22 cellular contexts compared by ENCODE assay signal in the genomic region with DNA sequence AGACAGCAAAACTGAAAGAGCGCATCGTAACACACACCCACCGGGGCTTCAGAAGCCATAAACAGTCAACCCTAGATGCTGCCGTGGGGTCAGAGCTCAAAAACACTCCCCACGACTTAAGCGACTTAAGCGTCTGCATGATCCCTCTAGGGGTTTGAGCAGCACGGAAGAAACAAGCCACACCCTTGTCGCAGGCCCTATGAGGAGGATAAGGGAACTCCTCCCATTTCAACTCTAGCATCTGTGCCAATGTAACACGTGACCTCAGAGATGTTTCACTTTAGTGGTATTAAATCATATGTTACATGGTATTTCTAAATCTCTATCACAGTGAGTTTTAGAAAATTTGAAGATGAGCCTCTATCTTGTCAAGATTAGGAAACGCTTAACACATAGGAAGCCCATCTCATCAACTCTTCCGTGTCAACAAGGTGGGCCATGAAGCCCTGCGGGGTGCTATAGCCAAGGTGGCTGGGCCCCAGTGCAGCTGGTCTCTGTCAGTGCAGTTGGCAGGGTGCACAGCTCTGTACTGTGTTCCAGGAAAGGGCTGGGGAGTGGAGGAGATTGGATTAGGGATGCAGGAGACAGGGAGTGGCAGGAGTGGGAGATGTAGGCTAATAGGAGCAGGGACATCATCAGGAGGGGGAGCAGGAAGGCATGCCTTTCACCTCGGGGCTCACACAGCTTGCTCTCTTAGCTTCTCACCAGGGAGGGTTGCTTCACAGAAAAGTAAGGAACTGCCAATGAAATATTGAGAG. TPM values are rescaled to one million over a fixed set of nuclear protein-coding genes. Genes with fewer than 3 reads are reported as not detected.
A peak's percentile ranks its signal among the peaks of the same experiment; 100 is the strongest.
DNase-seq lines count a peak whose midpoint lies in the region; ATAC-seq and TF ChIP-seq lines count a peak whose summit lies in the region.
"Had no signal": no experiment of that assay in that cellular context is flagged by ENCODE, and none has a peak within 500 bp of the region (broad histone marks: within the 10 kb centered on the region; RNA-seq: fewer than 3 reads in every experiment).

No MANE protein-coding gene starts in this region.

- H3K36me3 ChIP-seq in heart left ventricle = no peaks in the 10 kb centered on the region
- no peaks in the 10 kb centered on the region for H3K36me3 ChIP-seq in WERI-Rb-1
- H3K36me3 ChIP-seq in urinary bladder (ENCODE audit: insufficient read depth) = no peaks in the 10 kb centered on the region
- no peaks in the 10 kb centered on the region for H3K36me3 ChIP-seq in mucosa of descending colon (ENCODE audit: low read depth)
- H3K36me3 ChIP-seq: colonic mucosa had no signal

- BruUV-seq in Calu3 (replicated peaks; lab: Mats Ljungman, UMichigan) = no TSS peak

- H3K4me1 Mint-ChIP-seq in Calu3 (ENCODE audit: low read depth, unreplicated experiment) = no peaks in the 10 kb centered on the region
- H3K4me1 Mint-ChIP-seq: CD4-positive, CD25-positive, alpha-beta regulatory T cell; mesothelial cell of epicardium had no signal

- DNase-seq in heart left ventricle (peak in 1 of 5 donors; percentile 28), cardiac septum (ENCODE audit: low spot score) (no peak), WERI-Rb-1 (peak; percentile 25), foreskin keratinocyte (peak in 1 of 2 donors; percentile 1), mucosa of descending colon (no peak), occipital lobe (lab: John Stamatoyannopoulos, UW) (no peak), Calu3 (no peak)
- DNase-seq: activated CD4-positive, alpha-beta T cell treated with anti-CD3 and anti-CD28 coated beads for 48 hours; activated gamma-delta T cell treated with Interleukin-2 at 50 U/mL for 16 hours; aorta; CD4-positive, CD25-positive, alpha-beta regulatory T cell; colonic mucosa; DND-41; HCEC 1CT; kidney; NCI-H1417; NCI-H226; substantia nigra had no signal

- H3K4me1 ChIP-seq in heart left ventricle (no peaks in the 10 kb centered on the region), foreskin keratinocyte (no peaks in the 10 kb centered on the region), urinary bladder (ENCODE audit: insufficient read depth) (no peaks in the 10 kb centered on the region), mucosa of descending colon (ENCODE audit: low read depth) (no peaks in the 10 kb centered on the region)
- H3K4me1 ChIP-seq: colonic mucosa had no signal

- intact Hi-C loops in heart left ventricle (cut with DNase I) (no loop called here), cardiac septum (cut with DNase I) (no loop called here), mucosa of descending colon (cut with DNase I, micrococcal nuclease) (no loop called here), Calu3 (cut with micrococcal nuclease; ENCODE audit: unreplicated experiment) (no loop called here)

- peaks cover 0 to 3% (median 0%) of the 10 kb centered on the region in 9 donors for H3K27me3 ChIP-seq in heart left ventricle
- no peaks in the 10 kb centered on the region for H3K27me3 ChIP-seq in WERI-Rb-1 (ENCODE audit: insufficient read depth, low read depth, severe bottlenecking)
- H3K27me3 ChIP-seq in foreskin keratinocyte = peaks cover 9% of the 10 kb centered on the region
- H3K27me3 ChIP-seq: colonic mucosa, hepatocyte had no signal

- WGBS in heart left ventricle, 4 donors = 56 to 67% (median 65%) methylated on average over 14 of the region's 14 CpGs
- 48% methylated on average over 14 of the region's 14 CpGs for WGBS in urinary bladder

- no peak overlapping the region for H3K27ac Mint-ChIP-seq in Calu3 (ENCODE audit: unreplicated experiment)
- H3K27ac Mint-ChIP-seq: mesothelial cell of epicardium had no signal

- no peak overlapping the region for H3K27ac ChIP-seq in heart left ventricle
- no peak overlapping the region for H3K27ac ChIP-seq in WERI-Rb-1
- H3K27ac ChIP-seq in foreskin keratinocyte = no peak overlapping the region
- no peak overlapping the region for H3K27ac ChIP-seq in urinary bladder (ENCODE audit: low read depth)
- H3K27ac ChIP-seq: colonic mucosa, hepatocyte, KMS-11 had no signal

- H3K9me3 Mint-ChIP-seq in Calu3 (ENCODE audit: low read depth, unreplicated experiment) = no peaks in the 10 kb centered on the region
- H3K9me3 Mint-ChIP-seq: mesothelial cell of epicardium had no signal

- no peak overlapping the region for H3K4me3 Mint-ChIP-seq in Calu3 (ENCODE audit: low read depth, unreplicated experiment)
- H3K4me3 Mint-ChIP-seq: mesothelial cell of epicardium had no signal

- ATAC-seq in heart left ventricle (peak in 1 of 4 donors; percentile 20), foreskin keratinocyte (peak; percentile 73), mucosa of descending colon (no peak)

- H3K27me3 Mint-ChIP-seq in Calu3 (ENCODE audit: unreplicated experiment) = no peaks in the 10 kb centered on the region

- CTCF ChIA-PET in Calu3 (lab: Charles Lee) = no interaction called here

- H3K4me3 ChIP-seq in heart left ventricle = peak overlapping the region in 8 of 12 donors; percentile 25 to 42 (median 32)
- H3K4me3 ChIP-seq in WERI-Rb-1 (ENCODE audit: low read depth, low read length) = no peak overlapping the region
- peak overlapping the region; percentile 14 for H3K4me3 ChIP-seq in urinary bladder (ENCODE audit: low read depth, low read length)
- no peak overlapping the region for H3K4me3 ChIP-seq in mucosa of descending colon
- H3K4me3 ChIP-seq: colonic mucosa, hepatocyte had no signal

- TF ChIP-seq CTCF in heart left ventricle (IDR thresholded peaks at IDR 0.05) = no peak
- no peak for TF ChIP-seq CTCF in WERI-Rb-1 (IDR thresholded peaks at IDR 0.05; ENCODE audit: low read depth, low read length)
- TF ChIP-seq CTCF in foreskin keratinocyte (conservative IDR thresholded peaks at IDR 0.05) = no peak
- no peak for TF ChIP-seq CTCF in mucosa of descending colon (IDR thresholded peaks at IDR 0.05)
- no peak for TF ChIP-seq CTCF in Calu3 (IDR thresholded peaks at IDR 0.05; ENCODE audit: unreplicated experiment)

- no peaks in the 10 kb centered on the region for H3K9me3 ChIP-seq in heart left ventricle
- no peaks in the 10 kb centered on the region for H3K9me3 ChIP-seq in WERI-Rb-1 (ENCODE audit: severe bottlenecking)
- no peaks in the 10 kb centered on the region for H3K9me3 ChIP-seq in mucosa of descending colon
- H3K9me3 ChIP-seq: colonic mucosa had no signal

- TF ChIP-seq POLR2A in heart left ventricle (IDR thresholded peaks at IDR 0.05) = no peak

- H3K36me3 Mint-ChIP-seq in Calu3 (ENCODE audit: insufficient read depth, unreplicated experiment) = no peaks in the 10 kb centered on the region
- H3K36me3 Mint-ChIP-seq: CD4-positive, CD25-positive, alpha-beta regulatory T cell; mesothelial cell of epicardium had no signal

RNA-seq across cellular contexts. Expression of a gene that starts 33.1 kb away (rescaled TPM):
- total RNA-seq in heart left ventricle = 10 to 100 TPM in 8 of 9 donors, 1 to 10 TPM in 1; 6.5 to 16.2 (median 11.1) TPM
- 10 to 100 TPM; 12.0 to 13.8 TPM for polyA plus RNA-seq in heart left ventricle
- 10.9 TPM for total RNA-seq in cardiac septum
- total RNA-seq in foreskin keratinocyte = 29.8 TPM in 2 replicates
- polyA plus RNA-seq in foreskin keratinocyte = 25.5 and 27.8 TPM in 2 replicates
- total RNA-seq in urinary bladder = 37.7 TPM
- 23.4 TPM for polyA plus RNA-seq in urinary bladder
- 10 to 100 TPM; 11.8 to 22.8 (median 19.5) TPM for total RNA-seq in mucosa of descending colon
- total RNA-seq in occipital lobe = 10.3 TPM
- 34.9 and 36.1 TPM in 2 replicates for total RNA-seq in Calu3 (2022)

RNA-seq across cellular contexts. Expression of a gene that starts 59.5 kb away (rescaled TPM):
- total RNA-seq in heart left ventricle (not detected), cardiac septum (not detected), foreskin keratinocyte (not detected in 2 replicates), urinary bladder (0.21 TPM), mucosa of descending colon (not detected), occipital lobe (2.8 TPM), Calu3 (2022) (0.87 TPM in 1 of 2 replicates, not detected in the other)
- polyA plus RNA-seq in heart left ventricle (not detected), foreskin keratinocyte (not detected in 2 replicates), urinary bladder (0.05 TPM)
- total RNA-seq: CD4-positive, CD25-positive, alpha-beta regulatory T cell; colonic mucosa; kidney; mesothelial cell of epicardium had no signal
- polyA plus RNA-seq: aorta; CD4-positive, CD25-positive, alpha-beta regulatory T cell had no signal

Comparison
In these comparisons a context has a peak if more than half of its experiments do, and no peak if none do; other contexts are left out.
1. H3K4me3 ChIP-seq: peak in heart left ventricle (8 of 12) and urinary bladder (single experiment); none in WERI-Rb-1 (single experiment) and mucosa of descending colon (single experiment).